ENCODE assay signal across 9 cellular contexts in the genomic region with DNA sequence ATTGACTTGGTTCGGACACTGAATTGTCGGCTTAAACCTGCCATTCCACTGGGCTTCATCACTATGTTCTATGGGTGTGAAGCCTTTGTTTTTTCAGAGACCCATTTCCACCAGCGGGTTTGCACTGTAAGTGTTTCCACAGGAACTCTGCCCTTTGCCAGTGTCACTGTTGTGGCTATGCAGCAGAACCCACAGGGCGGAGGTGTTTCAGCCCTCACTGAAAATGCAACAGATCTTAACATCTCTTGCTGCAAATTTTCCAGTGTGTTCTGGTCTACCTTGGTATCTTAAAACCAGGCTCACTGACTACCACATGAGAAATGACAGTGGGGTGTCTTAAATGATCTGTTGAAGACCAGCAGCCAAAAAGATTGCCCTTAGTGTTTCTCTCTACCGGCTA. TPM values are rescaled to one million over a fixed set of nuclear protein-coding genes. Genes with fewer than 3 reads are reported as not detected.
DNase-seq lines count a peak whose midpoint lies in the region; ATAC-seq, FAIRE-seq and TF ChIP-seq lines count a peak whose summit lies in the region.
"Had no signal": no experiment of that assay in that cellular context is flagged by ENCODE, and none has a peak within 500 bp of the region (broad histone marks: within the 10 kb centered on the region; RNA-seq: fewer than 3 reads in every experiment).

No MANE protein-coding gene starts in this region.

- H3K27me3 ChIP-seq in MM.1S (replicated peaks; ENCODE audit: insufficient read depth, low read length): no peaks in the 10 kb centered on the region

- H3K4me3 ChIP-seq in MM.1S (ENCODE audit: low read length): no peak overlapping the region

- no peaks in the 10 kb centered on the region for H4K20me1 ChIP-seq in MM.1S (ENCODE audit: insufficient read depth, low read length)

- no peak overlapping the region for H2AFZ ChIP-seq in MM.1S (ENCODE audit: low read length)

- TF ChIP-seq CTCF in MM.1S (IDR thresholded peaks at IDR 0.05; ENCODE audit: low read length): no peak

- no peaks in the 10 kb centered on the region for H3K9me2 ChIP-seq in MM.1S (replicated peaks; ENCODE audit: insufficient read depth, low read length)

- H3F3A ChIP-seq in MM.1S (ENCODE audit: insufficient read depth, low read length): no peaks in the 10 kb centered on the region

- DNase-seq in GM12891 (ENCODE audit: insufficient read length, low spot score): no peak
- DNase-seq in activated CD4-positive, alpha-beta T cell treated with anti-CD3 and anti-CD28 coated beads for 48 hours: peak; percentile 87
- DNase-seq in dermis microvascular lymphatic vessel endothelial cell (ENCODE audit: low read depth in 2 of 2): peak; percentile 75 to 85
- peak in 2 of 3 donors; percentile 71 to 72 for DNase-seq in stimulated activated CD4-positive, alpha-beta T cell treated with anti-CD3 and anti-CD28 coated beads, TNF-alpha, amount 100 ng/mL, for 1 hour (ENCODE audit: low read depth in 3 of 3, low spot score in 1 of 3)
- DNase-seq in GOT3 (lab: John Stamatoyannopoulos, UW): no peak
- no peak for DNase-seq in MM.1S
- DNase-seq: mesenchymal stem cell had no signal

- no peak overlapping the region for H3K9ac ChIP-seq in MM.1S (ENCODE audit: low read length)

- ATAC-seq in GM21737 (IDR thresholded peaks at IDR 0.05; ENCODE audit: unreplicated experiment) (no peak), HG03571 (IDR thresholded peaks at IDR 0.05; ENCODE audit: unreplicated experiment) (no peak)

- H3K79me2 ChIP-seq in MM.1S (ENCODE audit: low read length): no peaks in the 10 kb centered on the region

- FAIRE-seq in GM12891 (lab: Jason Lieb, UNC): peak; percentile 93

- H3K36me3 ChIP-seq in MM.1S (replicated peaks; ENCODE audit: insufficient read depth, low read length): no peaks in the 10 kb centered on the region

- no peaks in the 10 kb centered on the region for H3K9me3 ChIP-seq in MM.1S (replicated peaks; ENCODE audit: insufficient read depth, low read length)

- H3K4me1 ChIP-seq in MM.1S (ENCODE audit: low read length): no peaks in the 10 kb centered on the region

- no peak for TF ChIP-seq POLR2A in GM12891 (IDR thresholded peaks at IDR 0.05; ENCODE audit: low read depth, low read length)

- no peak overlapping the region for H3K27ac ChIP-seq in MM.1S (ENCODE audit: low read length)

- H3K4me2 ChIP-seq in MM.1S (ENCODE audit: low read depth, low read length): no peak overlapping the region

TF ChIP-seq in GM12891, 5 proteins besides CTCF, POLR2A, EP300 and RAD21:
- no peak for TF ChIP-seq POU2F2 (IDR thresholded peaks at IDR 0.05; ENCODE audit: low read depth, low read length)
- no peak for TF ChIP-seq POLR2AphosphoS5 (IDR thresholded peaks at IDR 0.05; ENCODE audit: low read depth, low read length)
TF ChIP-seq in GM12891: peak in this region for 0.

RNA-seq across cellular contexts. Expression of a gene that starts 21.1 kb away (rescaled TPM):
- 45.7 TPM for polyA plus RNA-seq in GM12891 (2012; ENCODE audit: low read depth, missing spikeins)
- total RNA-seq in dermis microvascular lymphatic vessel endothelial cell: 209 and 243 TPM in 2 replicates

Comparison
In these comparisons a context has a peak if more than half of its experiments do, and no peak if none do; other contexts are left out.
1. DNase-seq: peak in activated CD4-positive, alpha-beta T cell treated with anti-CD3 and anti-CD28 coated beads for 48 hours (single experiment), dermis microvascular lymphatic vessel endothelial cell (2 of 2) and stimulated activated CD4-positive, alpha-beta T cell treated with anti-CD3 and anti-CD28 coated beads, TNF-alpha, amount 100 ng/mL, for 1 hour (2 of 3); none in GM12891 (single experiment), GOT3 (single experiment) and MM.1S (single experiment).